Comparison of ENCODE assay signal across 2 cellular contexts in the genomic region with DNA sequence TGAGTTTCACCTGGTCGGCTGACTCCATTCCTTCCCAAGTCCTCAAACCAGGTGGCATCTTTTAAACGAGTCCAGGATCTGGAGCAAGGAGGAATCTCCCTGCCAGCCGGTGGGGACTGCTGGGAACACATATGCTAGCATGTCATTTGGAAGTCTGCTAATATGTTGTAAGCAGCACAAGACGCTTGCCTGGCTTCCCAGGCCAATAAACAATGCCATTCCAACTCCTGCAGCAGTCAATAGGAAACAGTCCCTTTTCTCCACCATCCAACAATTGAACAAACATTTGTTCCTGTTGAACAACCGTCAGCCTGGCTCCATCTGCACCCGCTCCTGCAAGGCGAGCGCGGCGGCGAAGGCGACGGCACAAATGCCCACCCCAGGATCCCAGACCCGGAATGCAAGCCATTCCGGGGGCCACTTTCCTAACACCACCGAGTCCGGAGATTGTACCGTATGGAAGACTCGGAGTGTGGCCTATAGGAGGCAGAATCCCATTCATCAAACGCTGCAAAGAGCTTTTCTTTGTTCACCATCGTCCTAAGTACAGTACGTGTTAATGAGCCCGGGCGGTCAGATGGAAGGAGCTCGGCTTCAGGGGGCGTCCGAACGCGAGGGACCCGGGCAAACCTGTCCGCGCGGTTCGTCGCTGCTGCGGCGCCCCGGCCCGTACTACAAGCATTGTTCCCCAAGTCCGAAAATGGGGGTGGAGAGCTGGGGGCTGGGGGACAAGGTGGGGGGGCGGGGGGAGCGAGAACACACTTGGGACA.
TF ChIP-seq lines count a peak whose summit lies in the region.

No MANE protein-coding gene starts in this region.

TF ChIP-seq in HCT116, 20 proteins besides CTCF, POLR2A, EP300 and RAD21:
- TF ChIP-seq ZFX (IDR thresholded peaks at IDR 0.05): no peak
- TF ChIP-seq, protein P1, sequence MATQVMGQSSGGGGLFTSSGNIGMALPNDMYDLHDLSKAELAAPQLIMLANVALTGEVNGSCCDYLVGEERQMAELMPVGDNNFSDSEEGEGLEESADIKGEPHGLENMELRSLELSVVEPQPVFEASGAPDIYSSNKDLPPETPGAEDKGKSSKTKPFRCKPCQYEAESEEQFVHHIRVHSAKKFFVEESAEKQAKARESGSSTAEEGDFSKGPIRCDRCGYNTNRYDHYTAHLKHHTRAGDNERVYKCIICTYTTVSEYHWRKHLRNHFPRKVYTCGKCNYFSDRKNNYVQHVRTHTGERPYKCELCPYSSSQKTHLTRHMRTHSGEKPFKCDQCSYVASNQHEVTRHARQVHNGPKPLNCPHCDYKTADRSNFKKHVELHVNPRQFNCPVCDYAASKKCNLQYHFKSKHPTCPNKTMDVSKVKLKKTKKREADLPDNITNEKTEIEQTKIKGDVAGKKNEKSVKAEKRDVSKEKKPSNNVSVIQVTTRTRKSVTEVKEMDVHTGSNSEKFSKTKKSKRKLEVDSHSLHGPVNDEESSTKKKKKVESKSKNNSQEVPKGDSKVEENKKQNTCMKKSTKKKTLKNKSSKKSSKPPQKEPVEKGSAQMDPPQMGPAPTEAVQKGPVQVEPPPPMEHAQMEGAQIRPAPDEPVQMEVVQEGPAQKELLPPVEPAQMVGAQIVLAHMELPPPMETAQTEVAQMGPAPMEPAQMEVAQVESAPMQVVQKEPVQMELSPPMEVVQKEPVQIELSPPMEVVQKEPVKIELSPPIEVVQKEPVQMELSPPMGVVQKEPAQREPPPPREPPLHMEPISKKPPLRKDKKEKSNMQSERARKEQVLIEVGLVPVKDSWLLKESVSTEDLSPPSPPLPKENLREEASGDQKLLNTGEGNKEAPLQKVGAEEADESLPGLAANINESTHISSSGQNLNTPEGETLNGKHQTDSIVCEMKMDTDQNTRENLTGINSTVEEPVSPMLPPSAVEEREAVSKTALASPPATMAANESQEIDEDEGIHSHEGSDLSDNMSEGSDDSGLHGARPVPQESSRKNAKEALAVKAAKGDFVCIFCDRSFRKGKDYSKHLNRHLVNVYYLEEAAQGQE (IDR thresholded peaks at IDR 0.05; ENCODE audit: low read depth): no peak
- TF ChIP-seq, protein P2, sequence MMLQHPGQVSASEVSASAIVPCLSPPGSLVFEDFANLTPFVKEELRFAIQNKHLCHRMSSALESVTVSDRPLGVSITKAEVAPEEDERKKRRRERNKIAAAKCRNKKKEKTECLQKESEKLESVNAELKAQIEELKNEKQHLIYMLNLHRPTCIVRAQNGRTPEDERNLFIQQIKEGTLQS (IDR thresholded peaks at IDR 0.05): no peak
- no peak for TF ChIP-seq SIN3A (IDR thresholded peaks at IDR 0.05; ENCODE audit: low read depth)
- no peak for TF ChIP-seq JUND (IDR thresholded peaks at IDR 0.05)
- TF ChIP-seq CEBPB (IDR thresholded peaks at IDR 0.05; ENCODE audit: low read depth): no peak
- no peak for TF ChIP-seq FOSL1 (IDR thresholded peaks at IDR 0.05; ENCODE audit: low read depth)
- no peak for TF ChIP-seq EZH2phosphoT487 (IDR thresholded peaks at IDR 0.05; ENCODE audit: borderline replicate concordance)
- no peak for TF ChIP-seq TCF7L2 (IDR thresholded peaks at IDR 0.05; ENCODE audit: borderline replicate concordance, extremely low read depth, insufficient read depth, insufficient read length)
- no peak for TF ChIP-seq CBX3 (IDR thresholded peaks at IDR 0.05; ENCODE audit: low read depth)
- TF ChIP-seq POLR2AphosphoS5 (IDR thresholded peaks at IDR 0.05; ENCODE audit: low read depth, low read length): no peak
- TF ChIP-seq SP1 (IDR thresholded peaks at IDR 0.05; ENCODE audit: low read depth): no peak
- no peak for TF ChIP-seq EZH2 (IDR thresholded peaks at IDR 0.05)
- TF ChIP-seq ELF1 (IDR thresholded peaks at IDR 0.05; ENCODE audit: borderline replicate concordance, low read depth): no peak
- TF ChIP-seq, protein P3, sequence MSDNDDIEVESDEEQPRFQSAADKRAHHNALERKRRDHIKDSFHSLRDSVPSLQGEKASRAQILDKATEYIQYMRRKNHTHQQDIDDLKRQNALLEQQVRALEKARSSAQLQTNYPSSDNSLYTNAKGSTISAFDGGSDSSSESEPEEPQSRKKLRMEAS (IDR thresholded peaks at IDR 0.05): no peak
- TF ChIP-seq, protein P4, sequence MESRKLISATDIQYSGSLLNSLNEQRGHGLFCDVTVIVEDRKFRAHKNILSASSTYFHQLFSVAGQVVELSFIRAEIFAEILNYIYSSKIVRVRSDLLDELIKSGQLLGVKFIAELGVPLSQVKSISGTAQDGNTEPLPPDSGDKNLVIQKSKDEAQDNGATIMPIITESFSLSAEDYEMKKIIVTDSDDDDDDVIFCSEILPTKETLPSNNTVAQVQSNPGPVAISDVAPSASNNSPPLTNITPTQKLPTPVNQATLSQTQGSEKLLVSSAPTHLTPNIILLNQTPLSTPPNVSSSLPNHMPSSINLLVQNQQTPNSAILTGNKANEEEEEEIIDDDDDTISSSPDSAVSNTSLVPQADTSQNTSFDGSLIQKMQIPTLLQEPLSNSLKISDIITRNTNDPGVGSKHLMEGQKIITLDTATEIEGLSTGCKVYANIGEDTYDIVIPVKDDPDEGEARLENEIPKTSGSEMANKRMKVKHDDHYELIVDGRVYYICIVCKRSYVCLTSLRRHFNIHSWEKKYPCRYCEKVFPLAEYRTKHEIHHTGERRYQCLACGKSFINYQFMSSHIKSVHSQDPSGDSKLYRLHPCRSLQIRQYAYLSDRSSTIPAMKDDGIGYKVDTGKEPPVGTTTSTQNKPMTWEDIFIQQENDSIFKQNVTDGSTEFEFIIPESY (IDR thresholded peaks at IDR 0.05; ENCODE audit: extremely low read depth, insufficient replicate concordance, low read length): no peak
- TF ChIP-seq ZNF274 (IDR thresholded peaks at IDR 0.05; ENCODE audit: low read depth, low read length): no peak

TF ChIP-seq in H1, 55 proteins besides CTCF, POLR2A, EP300 and RAD21:
- peak; percentile 15 for TF ChIP-seq RNF2 (IDR thresholded peaks at IDR 0.05; ENCODE audit: borderline replicate concordance, low read depth, low read length, missing control alignments, poor library complexity, severe bottlenecking)
- 0 out of 2 replicates have a peak, but pooled peaks have one; percentile 13 for TF ChIP-seq TAF1 (IDR thresholded peaks at IDR 0.05; ENCODE audit: low read depth, low read length)
- peak; percentile 26 for TF ChIP-seq KDM4A (IDR thresholded peaks at IDR 0.05; ENCODE audit: low read depth, low read length, severe bottlenecking)
- peak; percentile 25 for TF ChIP-seq NANOG (IDR thresholded peaks at IDR 0.05; ENCODE audit: insufficient read depth, low read depth, low read length, poor library complexity, severe bottlenecking)
- TF ChIP-seq SUZ12 (IDR thresholded peaks at IDR 0.05; ENCODE audit: low read length): peak; percentile 29; the same call in 1 of the 2 replicates
- peak; percentile 37 for TF ChIP-seq EZH2 (IDR thresholded peaks at IDR 0.05; ENCODE audit: low read depth, low read length, severe bottlenecking)
- TF ChIP-seq CBX8 (IDR thresholded peaks at IDR 0.05; ENCODE audit: borderline replicate concordance, low read depth, low read length): no peak
- TF ChIP-seq SAP30 (IDR thresholded peaks at IDR 0.05; ENCODE audit: insufficient read depth, insufficient replicate concordance, low read length): no peak
- TF ChIP-seq FOSL1 (IDR thresholded peaks at IDR 0.05; ENCODE audit: insufficient read depth, low read depth, low read length): no peak
- peak; percentile 49 for TF ChIP-seq ASH2L (IDR thresholded peaks at IDR 0.05; ENCODE audit: low read length)
TF ChIP-seq in H1: peak in this region for 7.
